Comparison of ENCODE assay signal across 12 cellular contexts in the genomic region with DNA sequence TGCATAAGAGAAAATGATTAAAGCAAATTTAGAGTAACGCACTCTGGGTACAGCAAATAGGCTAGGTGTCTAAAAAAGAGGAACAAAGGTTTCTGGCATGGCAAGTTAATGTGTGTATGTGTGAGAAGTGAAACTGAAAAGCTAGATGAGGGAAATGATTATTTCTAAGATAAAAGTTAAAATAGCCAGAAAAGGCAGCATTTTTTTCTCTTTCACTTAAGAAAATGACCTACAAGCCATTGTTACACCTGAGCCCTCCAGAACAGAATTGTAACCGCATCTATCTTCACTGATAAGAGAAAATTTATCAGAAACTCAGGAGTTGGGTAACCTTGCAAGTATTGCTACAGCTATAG.
DNase-seq lines count a peak whose midpoint lies in the region; ATAC-seq and TF ChIP-seq lines count a peak whose summit lies in the region.
"Had no signal": no experiment of that assay in that cellular context is flagged by ENCODE, and none has a peak within 500 bp of the region (broad histone marks: within the 10 kb centered on the region; RNA-seq: fewer than 3 reads in every experiment).

No MANE protein-coding gene starts in this region.

- H3K27ac Mint-ChIP-seq in naive B cell, result peak overlapping the region in 4 of 6 donors; percentile 48 to 62 (median 56)
- H3K27ac Mint-ChIP-seq in activated naive CD4-positive, alpha-beta T cell treated with anti-CD3 and anti-CD28 coated beads, Interleukin-2, amount 10 ng/mL, durations not matched to agents 7 days and 5 days, result no peak overlapping the region
- H3K27ac Mint-ChIP-seq: activated naive CD8-positive, alpha-beta T cell had no signal

- ATAC-seq in HG02763 (IDR thresholded peaks at IDR 0.05; ENCODE audit: unreplicated experiment), result peak; percentile 97
- peak; percentile 96 for ATAC-seq in HG03571 (IDR thresholded peaks at IDR 0.05; ENCODE audit: unreplicated experiment)
- ATAC-seq in naive B cell (ENCODE audit: low read depth in 2 of 2), result peak; percentile 95 to 97

- H3K4me1 ChIP-seq in ascending aorta, result no peaks in the 10 kb centered on the region

- peaks cover 22 to 26% (median 23%) of the 10 kb centered on the region in 3 donors for H3K4me1 Mint-ChIP-seq in naive B cell
- no peaks in the 10 kb centered on the region for H3K4me1 Mint-ChIP-seq in activated naive CD4-positive, alpha-beta T cell treated with anti-CD3 and anti-CD28 coated beads, Interleukin-2, amount 10 ng/mL, durations not matched to agents 7 days and 5 days

- DNase-seq in GM19238 (ENCODE audit: insufficient read length, low spot score) (peak; percentile 23), naive B cell (peak; percentile 42), glomerular visceral epithelial cell (ENCODE audit: extremely low spot score) (no peak), HPDE6-E6E7 (ENCODE audit: extremely low spot score) (no peak), ascending aorta (ENCODE audit: low spot score in 2 of 2) (no peak)
- DNase-seq in activated naive CD4-positive, alpha-beta T cell treated with anti-CD3 and anti-CD28 coated beads, Interleukin-2, amount 10 ng/mL, durations not matched to agents 7 days and 5 days, result no peak
- DNase-seq: NCI-H2171, retina, T-helper 9 cell had no signal

- H3K27me3 ChIP-seq in ascending aorta, result no peaks in the 10 kb centered on the region

- no peaks in the 10 kb centered on the region for H3K9me3 ChIP-seq in ascending aorta

- no peaks in the 10 kb centered on the region for H3K36me3 ChIP-seq in ascending aorta

- CTCF ChIA-PET in activated naive CD4-positive, alpha-beta T cell treated with anti-CD3 and anti-CD28 coated beads, Interleukin-2, amount 10 ng/mL, durations not matched to agents 7 days and 5 days (lab: Charles Lee), result no interaction called here

- TF ChIP-seq CTCF in ascending aorta (IDR thresholded peaks at IDR 0.05), result no peak

- intact Hi-C loops in ascending aorta (cut with DNase I), result no loop called here

- H3K4me3 ChIP-seq in ascending aorta, result no peak overlapping the region

- peak overlapping the region in 6 of 8 donors; percentile 13 to 65 (median 30) for H3K4me3 Mint-ChIP-seq in naive B cell
- H3K4me3 Mint-ChIP-seq in activated naive CD4-positive, alpha-beta T cell treated with anti-CD3 and anti-CD28 coated beads, Interleukin-2, amount 10 ng/mL, durations not matched to agents 7 days and 5 days, result no peak overlapping the region
- H3K4me3 Mint-ChIP-seq: activated naive CD8-positive, alpha-beta T cell had no signal

- no peaks in the 10 kb centered on the region for H3K36me3 Mint-ChIP-seq in naive B cell
- no peaks in the 10 kb centered on the region for H3K36me3 Mint-ChIP-seq in activated naive CD4-positive, alpha-beta T cell treated with anti-CD3 and anti-CD28 coated beads, Interleukin-2, amount 10 ng/mL, durations not matched to agents 7 days and 5 days
- H3K36me3 Mint-ChIP-seq: activated naive CD8-positive, alpha-beta T cell had no signal

- no peaks in the 10 kb centered on the region for H3K9me3 Mint-ChIP-seq in naive B cell
- no peaks in the 10 kb centered on the region for H3K9me3 Mint-ChIP-seq in activated naive CD4-positive, alpha-beta T cell treated with anti-CD3 and anti-CD28 coated beads, Interleukin-2, amount 10 ng/mL, durations not matched to agents 7 days and 5 days

- H3K27ac ChIP-seq in ascending aorta, result no peak overlapping the region

- H3K27me3 Mint-ChIP-seq in naive B cell, result no peaks in the 10 kb centered on the region
- H3K27me3 Mint-ChIP-seq in activated naive CD4-positive, alpha-beta T cell treated with anti-CD3 and anti-CD28 coated beads, Interleukin-2, amount 10 ng/mL, durations not matched to agents 7 days and 5 days, result no peaks in the 10 kb centered on the region
- H3K27me3 Mint-ChIP-seq: activated naive CD8-positive, alpha-beta T cell had no signal

Comparison
In these comparisons a context has a peak if more than half of its experiments do, and no peak if none do; other contexts are left out.
1. DNase-seq: peak in GM19238 (single experiment) and naive B cell (single experiment); none in glomerular visceral epithelial cell (single experiment), activated naive CD4-positive, alpha-beta T cell treated with anti-CD3 and anti-CD28 coated beads, Interleukin-2, amount 10 ng/mL, durations not matched to agents 7 days and 5 days (single experiment), HPDE6-E6E7 (single experiment) and ascending aorta (0 of 2).
2. Peak in every context shown above with its lines, with median percentiles within 50 percentile points of each other: ATAC-seq.